In the genomic region with DNA sequence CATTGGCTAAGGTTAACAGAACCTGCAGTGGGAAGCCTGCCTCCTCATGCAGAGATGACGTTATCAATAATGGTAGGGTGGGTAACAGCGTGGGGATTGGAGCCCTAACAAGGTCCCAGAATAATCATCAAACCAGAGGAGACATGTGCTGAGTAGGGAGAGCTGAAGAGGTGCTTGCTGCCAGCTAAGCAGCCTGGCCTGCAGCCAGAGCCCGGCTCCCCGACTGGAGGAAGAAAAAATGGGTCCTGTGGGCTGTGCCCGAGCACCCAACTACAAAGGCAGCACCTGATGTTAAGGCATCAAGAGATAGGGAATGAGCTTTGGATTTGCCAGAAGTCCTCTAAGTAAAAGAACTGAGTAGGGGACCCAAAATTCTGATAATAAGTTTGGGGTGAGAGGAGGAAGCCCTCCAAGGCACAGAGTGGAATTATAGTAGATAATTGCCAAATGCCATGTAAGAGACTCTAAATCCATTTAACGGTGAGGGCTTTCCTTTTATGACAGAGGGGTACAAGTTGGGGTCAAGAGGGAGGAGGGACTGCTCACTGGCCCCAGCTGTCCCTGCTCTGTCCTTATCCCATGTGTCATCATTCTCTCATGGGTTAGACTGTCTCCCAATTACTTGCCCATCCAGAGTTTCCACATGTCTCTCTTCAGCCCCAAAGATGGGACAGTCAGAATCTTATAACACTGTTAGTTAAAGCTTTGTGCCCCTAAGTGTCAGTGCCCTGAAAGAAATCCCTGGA, we compare ENCODE assay signal across 25 cellular contexts.
DNase-seq lines count a peak whose midpoint lies in the region; ATAC-seq and TF ChIP-seq lines count a peak whose summit lies in the region.
"Had no signal": no experiment of that assay in that cellular context is flagged by ENCODE, and none has a peak within 500 bp of the region (broad histone marks: within the 10 kb centered on the region; RNA-seq: fewer than 3 reads in every experiment).

No MANE protein-coding gene starts in this region.

- 55 to 64% methylated on average over 4 to 5 of the region's 6 CpGs for WGBS in gastroesophageal sphincter (ENCODE audit: low coverage in 1 of 2), 2 donors

- peak overlapping the region; percentile 49 for H3K27ac ChIP-seq in Panc1 (ENCODE audit: low read length)
- H3K27ac ChIP-seq in gastroesophageal sphincter = peak overlapping the region in 3 of 4 donors; percentile 43 to 50 (median 48)
- peak overlapping the region; percentile 73 to 97 for H3K27ac ChIP-seq in thoracic aorta
- H3K27ac ChIP-seq: 22Rv1, KMS-11, tibial nerve had no signal

- CTCF ChIA-PET in Panc1 (lab: Charles Lee) = no interaction called here

- H3K4me3 ChIP-seq in Panc1 (ENCODE audit: low read depth in 2 of 2, low read length in 2 of 2) (no peak overlapping the region), gastroesophageal sphincter (no peak overlapping the region), thoracic aorta (no peak overlapping the region)
- H3K4me3 ChIP-seq: tibial nerve had no signal

- H3K4me1 ChIP-seq in Panc1 (ENCODE audit: control insufficient read depth, insufficient read depth, low read length) = 0 out of 2 replicates have a peak, but pooled peaks cover 3% of the 10 kb centered on the region
- H3K4me1 ChIP-seq in gastroesophageal sphincter = peaks cover 0 to 75% (median 20%) of the 10 kb centered on the region in 3 donors
- H3K4me1 ChIP-seq in thoracic aorta (ENCODE audit: control insufficient read depth in 1 of 2, low read depth in 2 of 2) = peaks cover 79 to 100% of the 10 kb centered on the region in 2 donors

- no peak for ATAC-seq in Panc1
- ATAC-seq in gastroesophageal sphincter = no peak
- no peak for ATAC-seq in thoracic aorta (ENCODE audit: insufficient number of reproducible peaks, low FRiP score, low read depth)
- ATAC-seq: Right ventricle myocardium inferior had no signal

- TF ChIP-seq CTCF in Panc1 (IDR thresholded peaks at IDR 0.05) = no peak
- no peak for TF ChIP-seq CTCF in gastroesophageal sphincter (IDR thresholded peaks at IDR 0.05)
- TF ChIP-seq CTCF in thoracic aorta (IDR thresholded peaks at IDR 0.05) = no peak

- in situ Hi-C loops in Panc1 (cut with HindIII; ENCODE audit: low pct_unique_long_range_greater_than_20kb, low sequenced_read_pairs) = no loop called here

- H3K36me3 ChIP-seq in Panc1 (ENCODE audit: control insufficient read depth, insufficient read depth, low read length) = no peaks in the 10 kb centered on the region
- H3K36me3 ChIP-seq in gastroesophageal sphincter = peaks cover 0 to 14% of the 10 kb centered on the region in 2 donors
- H3K36me3 ChIP-seq in thoracic aorta = no peaks in the 10 kb centered on the region

- TF ChIP-seq EP300 in gastroesophageal sphincter (IDR thresholded peaks at IDR 0.05) = no peak

- BruUV-seq in Panc1 (replicated peaks; lab: Mats Ljungman, UMichigan) = no TSS peak

- no peaks in the 10 kb centered on the region for H3K27me3 ChIP-seq in Panc1 (ENCODE audit: control insufficient read depth, insufficient read depth, low read length)
- no peaks in the 10 kb centered on the region for H3K27me3 ChIP-seq in gastroesophageal sphincter
- H3K27me3 ChIP-seq in thoracic aorta (replicated peaks; ENCODE audit: insufficient read depth) = no peaks in the 10 kb centered on the region
- H3K27me3 ChIP-seq: tibial nerve had no signal

- no peaks in the 10 kb centered on the region for H3K9me3 ChIP-seq in Panc1 (ENCODE audit: control insufficient read depth, insufficient read depth, low read depth, low read length)
- no peaks in the 10 kb centered on the region for H3K9me3 ChIP-seq in gastroesophageal sphincter
- H3K9me3 ChIP-seq in thoracic aorta = no peaks in the 10 kb centered on the region
- H3K9me3 ChIP-seq: tibial nerve had no signal

- intact Hi-C loops in Panc1 (cut with micrococcal nuclease; ENCODE audit: unreplicated experiment) = no loop called here

- POLR2A ChIA-PET in Panc1 (lab: Charles Lee) = no interaction called here

- no peak for TF ChIP-seq POLR2A in gastroesophageal sphincter (IDR thresholded peaks at IDR 0.05)

- DNase-seq in DMS79 treated with DMSO at 0.1 percent for 48 hours (lab: John Stamatoyannopoulos, UW) (peak; percentile 27), DMS79 (lab: John Stamatoyannopoulos, UW) (no peak), Panc1 (ENCODE audit: low read depth, low spot score) (no peak), thoracic aorta (ENCODE audit: low spot score) (no peak), OCI-M1 (lab: John Stamatoyannopoulos, UW) (no peak), DMS153 (lab: John Stamatoyannopoulos, UW) (no peak)
- DNase-seq in activated effector memory CD4-positive, alpha-beta T cell treated with anti-CD3 and anti-CD28 coated beads, Interleukin-2, amount 50 U/mL, for 16 hours = no peak
- DNase-seq: activated CD4-positive, alpha-beta T cell treated with anti-CD3 and anti-CD28 coated beads, Interleukin-2, amount 10 ng/mL, durations not matched to agents 7 days and 5 days; activated naive CD4-positive, alpha-beta T cell treated with anti-CD3 and anti-CD28 coated beads for 36 hours; CD4-positive, alpha-beta T cell; cortex of kidney; glutamatergic neuron; GOT3; naive B cell; NCI-H1436 treated with DMSO at 0.1 percent for 48 hours; NCI-H2107; NCI-H510A; stimulated activated CD4-positive, alpha-beta T cell treated with anti-CD3 and anti-CD28 coated beads, Interleukin-12 subunit alpha, Interleukin-12 subunit beta, amount 100 ng/mL, for 4 hours; stimulated activated CD4-positive, alpha-beta T cell treated with anti-CD3 and anti-CD28 coated beads, Interleukin-4, amount 100 ng/mL, for 24 hours; stimulated activated naive CD4-positive, alpha-beta T cell had no signal
